In genomic region chrX:63686878-63687714, GRCh38 we compare ENCODE assay signal across 9 cellular contexts.
DNase-seq lines count a peak whose midpoint lies in the region; ATAC-seq, FAIRE-seq and TF ChIP-seq lines count a peak whose summit lies in the region.
"Had no signal": no experiment of that assay in that cellular context is flagged by ENCODE, and none has a peak within 500 bp of the region (broad histone marks: within the 10 kb centered on the region; RNA-seq: fewer than 3 reads in every experiment).

No MANE protein-coding gene starts in this region.

- H3K27ac ChIP-seq in upper lobe of right lung, result no peak overlapping the region

- H3K4me1 ChIP-seq in upper lobe of right lung, result no peaks in the 10 kb centered on the region

- FAIRE-seq in A204.1 (lab: Jason Lieb, UNC) (peak; percentile 53), G401.6 (lab: Jason Lieb, UNC) (peak; percentile 89)

- no peaks in the 10 kb centered on the region for H3K9me3 ChIP-seq in upper lobe of right lung

- intact Hi-C loops in upper lobe of right lung (cut with DNase I), result no loop called here

- DNase-seq in NCI-H2227 (lab: John Stamatoyannopoulos, UW; ENCODE audit: unreplicated experiment) (peak; percentile 4), astrocyte of the cerebellum (ENCODE audit: low read depth) (peak; percentile 11), iPS-NIHi7 (ENCODE audit: extremely low spot score) (peak; percentile 56), upper lobe of right lung (no peak)
- DNase-seq: naive B cell had no signal

- H3K4me3 ChIP-seq in astrocyte of the cerebellum (ENCODE audit: low read depth, low read length), result no peak overlapping the region
- no peak overlapping the region for H3K4me3 ChIP-seq in upper lobe of right lung

- in situ Hi-C loops in astrocyte of the cerebellum (cut with HindIII; ENCODE audit: low sequenced_read_pairs), result no loop called here

- peak; percentile 77 for TF ChIP-seq CTCF in astrocyte of the cerebellum (IDR thresholded peaks at IDR 0.05; ENCODE audit: low read depth, low read length, missing control alignments)
- TF ChIP-seq CTCF in upper lobe of right lung (IDR thresholded peaks at IDR 0.05), result peak; percentile 57

- ATAC-seq in HG02759 (IDR thresholded peaks at IDR 0.05; ENCODE audit: unreplicated experiment), result peak; percentile 58
- peak; percentile 75 for ATAC-seq in upper lobe of right lung
- ATAC-seq in GM21528 (IDR thresholded peaks at IDR 0.05; ENCODE audit: low FRiP score, unreplicated experiment), result no peak

- no peaks in the 10 kb centered on the region for H3K27me3 ChIP-seq in upper lobe of right lung

- H3K36me3 ChIP-seq in upper lobe of right lung, result no peaks in the 10 kb centered on the region
